In the genomic region with DNA sequence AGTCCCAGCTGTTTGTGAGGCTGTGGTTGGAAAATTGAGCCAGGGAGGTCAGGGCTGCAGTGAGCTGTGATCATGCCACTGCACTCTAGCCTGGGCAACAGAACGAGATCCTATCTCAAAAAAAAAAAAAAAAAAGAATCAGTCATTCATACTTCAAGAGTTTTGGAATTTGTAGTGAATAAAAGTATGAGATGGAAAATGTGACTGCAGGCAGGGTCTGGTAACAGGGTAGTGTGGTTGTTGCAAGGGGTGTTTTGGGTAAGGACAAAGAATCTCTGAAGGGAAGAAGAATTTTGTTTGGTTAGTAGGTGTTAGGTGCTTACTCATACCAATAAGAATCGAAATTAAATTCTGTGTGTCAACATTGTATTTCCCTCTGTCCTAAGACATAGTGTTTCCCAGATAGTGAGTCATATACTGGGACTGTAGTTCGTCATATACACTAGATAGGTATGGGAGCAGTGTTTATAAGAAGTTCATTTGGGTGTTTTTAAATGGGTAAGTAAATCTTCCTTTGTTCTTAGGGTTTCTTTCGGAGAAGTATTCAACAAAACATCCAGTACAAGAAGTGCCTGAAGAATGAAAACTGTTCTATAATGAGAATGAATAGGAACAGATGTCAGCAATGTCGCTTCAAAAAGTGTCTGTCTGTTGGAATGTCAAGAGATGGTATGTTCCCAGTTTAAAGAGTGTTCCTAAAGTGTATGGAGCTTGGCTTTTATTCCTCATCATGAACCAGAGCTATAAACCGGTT, we compare ENCODE assay signal across 9 cellular contexts. TPM values are rescaled to one million over a fixed set of nuclear protein-coding genes. Genes with fewer than 3 reads are reported as not detected.
DNase-seq lines count a peak whose midpoint lies in the region; ATAC-seq, FAIRE-seq and TF ChIP-seq lines count a peak whose summit lies in the region.
"Had no signal": no experiment of that assay in that cellular context is flagged by ENCODE, and none has a peak within 500 bp of the region (broad histone marks: within the 10 kb centered on the region; RNA-seq: fewer than 3 reads in every experiment).

No MANE protein-coding gene starts in this region.

- CTCF ChIA-PET in CD4-positive, alpha-beta T cell (lab: Charles Lee), result no interaction called here
- CTCF ChIA-PET in GM12878 (lab: Yijun Ruan, JAX), result interaction anchor here (0.6 to 2.0 kb wide), 2 partner anchors 10 to 68 kb away, joined by 4 to 5 read pairs; no protein-coding TSS in a partner anchor

- peak overlapping the region; percentile 38 for H3K27ac Mint-ChIP-seq in CD4-positive, alpha-beta T cell

- no peak overlapping the region for H3K4me2 ChIP-seq in GM12878 (ENCODE audit: control insufficient read depth, insufficient read depth)
- H3K4me2 ChIP-seq: KMS-11 had no signal

- ATAC-seq in CD4-positive, alpha-beta T cell (ENCODE audit: poor library complexity), result no peak
- peak; percentile 60 for ATAC-seq in HG03442 (IDR thresholded peaks at IDR 0.05; ENCODE audit: unreplicated experiment)
- peak; percentile 66 for ATAC-seq in GM12878
- ATAC-seq in HG03159 (IDR thresholded peaks at IDR 0.05; ENCODE audit: unreplicated experiment), result no peak
- ATAC-seq in HG03097 (IDR thresholded peaks at IDR 0.05; ENCODE audit: low FRiP score, unreplicated experiment), result no peak

- H3K4me3 ChIP-seq in GM12878, result no peak overlapping the region
- H3K4me3 ChIP-seq in mesodermal cell (ENCODE audit: extremely low read depth, insufficient read depth, low read length, poor library complexity, severe bottlenecking), result no peak overlapping the region

- H2AFZ ChIP-seq in GM12878 (ENCODE audit: control insufficient read depth, low read depth, low read length), result no peak overlapping the region

- in situ Hi-C loops in GM12878 (cut with MboI), result no loop called here

- peak overlapping the region; percentile 11 for H3K4me3 Mint-ChIP-seq in CD4-positive, alpha-beta T cell

- H3K4me1 Mint-ChIP-seq in CD4-positive, alpha-beta T cell (ENCODE audit: low read depth), result peaks cover 55% of the 10 kb centered on the region

- H3K9me3 ChIP-seq in CD4-positive, alpha-beta T cell (ENCODE audit: control insufficient read depth, low read length), result no peaks in the 10 kb centered on the region
- no peaks in the 10 kb centered on the region for H3K9me3 ChIP-seq in GM12878 (replicated peaks; ENCODE audit: control insufficient read depth, insufficient read depth, low read length)
- H3K9me3 ChIP-seq in mesodermal cell (ENCODE audit: control insufficient read depth, low read length), result no peaks in the 10 kb centered on the region

- no peaks in the 10 kb centered on the region for H3K79me2 ChIP-seq in GM12878 (ENCODE audit: control insufficient read depth, insufficient read depth, low read length)

- no peak overlapping the region for H3K27ac ChIP-seq in CD4-positive, alpha-beta T cell (ENCODE audit: low read depth, low read length)
- H3K27ac ChIP-seq in GM12878 (ENCODE audit: control insufficient read depth, insufficient read depth), result no peak overlapping the region
- H3K27ac ChIP-seq in mesodermal cell (ENCODE audit: low read depth, low read length, severe bottlenecking), result peak overlapping the region; percentile 71
- H3K27ac ChIP-seq: KMS-11 had no signal

- 85% methylated on average over 6 of the region's 6 CpGs for WGBS in GM12878 (ENCODE audit: insufficient coverage, insufficient replicate concordance, low lambda C conversion rate, missing lambda C conversion rate)
- 74 to 87% methylated on average over 2 to 4 of the region's 6 CpGs for WGBS in mesodermal cell (ENCODE audit: insufficient coverage in 2 of 2), 2 experiments

- H3K27me3 ChIP-seq in CD4-positive, alpha-beta T cell (ENCODE audit: control insufficient read depth, insufficient read depth, low read length), result no peaks in the 10 kb centered on the region
- H3K27me3 ChIP-seq in GM12878 (replicated peaks in 1 of 2; ENCODE audit: control insufficient read depth in 2 of 2, insufficient read depth in 2 of 2, low read length in 1 of 2), result no peaks in the 10 kb centered on the region

- TF ChIP-seq CTCF in CD4-positive, alpha-beta T cell (IDR thresholded peaks at IDR 0.05), result no peak
- no peak for TF ChIP-seq CTCF in GM12878 (IDR thresholded peaks at IDR 0.05 in 2 of 3, conservative IDR thresholded peaks at IDR 0.05 in 1 of 3; ENCODE audit: control insufficient read depth in 2 of 3, extremely low read depth in 1 of 3, insufficient read depth in 1 of 3, low read depth in 3 of 3, low read length in 3 of 3)

- RAD21 ChIA-PET in GM12878 (lab: Charles Lee; ENCODE audit: unreplicated experiment), result interaction anchor here (0.7 to 1.3 kb wide), 2 partner anchors 71 to 168 kb away, joined by 3 read pairs; no protein-coding TSS in a partner anchor

- H3K9me3 Mint-ChIP-seq in CD4-positive, alpha-beta T cell, result no peaks in the 10 kb centered on the region

- intact Hi-C loops in CD4-positive, alpha-beta T cell (cut with DNase I, micrococcal nuclease), result no loop called here
- intact Hi-C loops in GM12878 (cut with micrococcal nuclease; ENCODE audit: unreplicated experiment), result no loop called here

- no peak for FAIRE-seq in GM12878 (lab: Jason Lieb, UNC)

- no TSS peak for BruUV-seq in GM12878 (replicated peaks; lab: Mats Ljungman, UMichigan)

- H3K36me3 ChIP-seq in GM12878 (ENCODE audit: control insufficient read depth in 2 of 2, insufficient read depth in 2 of 2, low read length in 1 of 2) (peaks cover 0 to 5% of the 10 kb centered on the region in 2 experiments; a peak in 1 of 4 replicates), mesodermal cell (ENCODE audit: control insufficient read depth, insufficient read depth, low read length) (peaks cover 41% of the 10 kb centered on the region)

- POLR2A ChIA-PET in CD4-positive, alpha-beta T cell (lab: Charles Lee), result interaction anchor here (1.1 kb wide), 1 partner anchor 10 kb away, joined by 3 read pairs; no protein-coding TSS in a partner anchor
- POLR2A ChIA-PET in GM12878 (lab: Charles Lee), result interaction anchor here (1.2 kb wide), 1 partner anchor 13 kb away, joined by 9 read pairs; no protein-coding TSS in a partner anchor

- peaks cover 92% of the 10 kb centered on the region for H3K36me3 Mint-ChIP-seq in CD4-positive, alpha-beta T cell (ENCODE audit: low read depth)

- H3K27me3 Mint-ChIP-seq in CD4-positive, alpha-beta T cell, result no peaks in the 10 kb centered on the region

- no peak for TF ChIP-seq POLR2A in GM12878 (IDR thresholded peaks at IDR 0.05; ENCODE audit: low read depth, low read length)

- no peak for TF ChIP-seq RAD21 in GM12878 (IDR thresholded peaks at IDR 0.05; ENCODE audit: insufficient read depth, low read depth, low read length)

- no peaks in the 10 kb centered on the region for H4K20me1 ChIP-seq in GM12878 (ENCODE audit: control insufficient read depth, insufficient read depth)

- no peak for TF ChIP-seq EP300 in GM12878 (IDR thresholded peaks at IDR 0.05; ENCODE audit: borderline replicate concordance in 1 of 2, control insufficient read depth in 1 of 2, low read depth in 2 of 2, low read length in 2 of 2)

- no peaks in the 10 kb centered on the region for H3K4me1 ChIP-seq in GM12878 (ENCODE audit: control insufficient read depth, insufficient read depth, low read length)
- H3K4me1 ChIP-seq in mesodermal cell (ENCODE audit: control insufficient read depth, insufficient read depth, low read length, poor library complexity, severe bottlenecking), result no peaks in the 10 kb centered on the region

- H3K9ac ChIP-seq in GM12878 (ENCODE audit: control insufficient read depth, insufficient read depth, low read length), result no peak overlapping the region
- H3K9ac ChIP-seq: KMS-11 had no signal

- SMC1A ChIA-PET in GM12878 (lab: Charles Lee; ENCODE audit: uncharacterized antibody, unreplicated experiment), result interaction anchor here (2.4 kb wide), 1 partner anchor 9 kb away, joined by 17 read pairs; no protein-coding TSS in a partner anchor

- no peak for DNase-seq in CD4-positive, alpha-beta T cell
- no peak for DNase-seq in GM12878 (ENCODE audit: low read depth, low spot score)
- DNase-seq in retina, result no peak
- DNase-seq in UCSD-AML1 (lab: John Stamatoyannopoulos, UW; ENCODE audit: unreplicated experiment), result no peak

RNA-seq across cellular contexts. Expression of gene NR1D2, which starts 14.2 kb away (rescaled TPM):
- 100 to 1,000 TPM; 111 to 113 TPM for total RNA-seq in CD4-positive, alpha-beta T cell
- total RNA-seq in GM12878 (2013; cell fraction: nucleolus; rRNA removed), result 12.0 and 12.2 TPM in 2 replicates
- 2.3 and 2.5 TPM in 2 replicates for total RNA-seq in GM12878 (2014; rRNA removed)
- 3.7 TPM in 2 replicates for total RNA-seq in GM12878 (2014; rRNA removed; fragmentation: Illumina TruSeq; extraction: Trizol)
- 4.5 and 5.3 TPM in 2 replicates for total RNA-seq in GM12878 (2021)
- 2.7 TPM for polyA plus RNA-seq in GM12878 (2011; ENCODE audit: low read depth)
- 3.9 and 5.4 TPM in 2 replicates for polyA plus RNA-seq in GM12878 (2011; rRNA removed)
- polyA plus RNA-seq in GM12878 (2011; cell fraction: cytosol; rRNA removed), result 2.1 TPM in 2 replicates
- polyA plus RNA-seq in GM12878 (2011; cell fraction: nucleus; rRNA removed), result 2.0 TPM in 2 replicates
- polyA plus RNA-seq in GM12878 (2012), result 4.1 and 5.1 TPM in 2 replicates
- 3.5 and 5.4 TPM in 2 replicates for polyA plus RNA-seq in GM12878 (2014; fragmentation: Illumina TruSeq; extraction: Trizol)
- polyA plus RNA-seq in GM12878 (2014; fragmentation: Nextera tagmentation; extraction: Ambion mirVana), result 1 to 10 TPM in 1 of 2 experiments, under 1 TPM in 1; 0.98 to 1.5 TPM
- polyA plus RNA-seq in GM12878 (2014; rRNA removed), result 1.5 TPM in 2 replicates
- 1 to 10 TPM in 1 of 2 experiments, under 1 TPM in 1; 0.67 to 2.7 TPM for polyA plus RNA-seq in GM12878 (2016; fragmentation: Nextera tagmentation; extraction: Ambion mirVana)
- 4.6 and 15.4 TPM in 2 replicates for polyA minus RNA-seq in GM12878 (2011; rRNA and poly(A)+ RNA removed)
- polyA minus RNA-seq in GM12878 (2011; cell fraction: cytosol; rRNA and poly(A)+ RNA removed), result 3.3 and 6.5 TPM in 2 replicates
- 2.2 and 2.6 TPM in 2 replicates for polyA minus RNA-seq in GM12878 (2011; cell fraction: nucleus; rRNA and poly(A)+ RNA removed)
- 33.4 TPM for polyA plus RNA-seq in mesodermal cell (2013, experiment 1 of 2)
- polyA plus RNA-seq in mesodermal cell (2013, experiment 2 of 2), result 36.2 TPM

RNA-seq across cellular contexts. Expression of gene RPL15, which starts 42.4 kb away (rescaled TPM):
- total RNA-seq in CD4-positive, alpha-beta T cell, result 1,000 to 10,000 TPM; 2,331 to 2,343 TPM
- total RNA-seq in GM12878 (2013; cell fraction: nucleolus; rRNA removed), result 393 and 399 TPM in 2 replicates
- total RNA-seq in GM12878 (2014; rRNA removed) (3,114 and 3,350 TPM in 2 replicates), GM12878 (2014; rRNA removed; fragmentation: Illumina TruSeq; extraction: Trizol) (3,391 and 3,433 TPM in 2 replicates), GM12878 (2021) (2,942 and 3,030 TPM in 2 replicates)
- 8,530 TPM for polyA plus RNA-seq in GM12878 (2011; ENCODE audit: low read depth)
- polyA plus RNA-seq in GM12878 (2011; rRNA removed) (3,424 and 4,734 TPM in 2 replicates), GM12878 (2014; fragmentation: Illumina TruSeq; extraction: Trizol) (2,502 and 4,642 TPM in 2 replicates), GM12878 (2014; fragmentation: Nextera tagmentation; extraction: Ambion mirVana) (over 10,000 TPM in 1 of 2 experiments, 1,000 to 10,000 TPM in 1; 6,967 to 10,761 TPM), GM12878 (2014; rRNA removed) (5,703 and 6,539 TPM in 2 replicates), GM12878 (2016; fragmentation: Nextera tagmentation; extraction: Ambion mirVana) (1,000 to 10,000 TPM; 2,885 to 2,955 TPM)
- polyA plus RNA-seq in GM12878 (2011; cell fraction: cytosol; rRNA removed), result 6,238 and 7,908 TPM in 2 replicates
- polyA plus RNA-seq in GM12878 (2011; cell fraction: nucleus; rRNA removed), result 1,866 and 2,228 TPM in 2 replicates
- polyA plus RNA-seq in GM12878 (2012), result 4,230 and 5,312 TPM in 2 replicates
- 1,568 and 2,412 TPM in 2 replicates for polyA minus RNA-seq in GM12878 (2011; rRNA and poly(A)+ RNA removed)
- 797 and 891 TPM in 2 replicates for polyA minus RNA-seq in GM12878 (2011; cell fraction: cytosol; rRNA and poly(A)+ RNA removed)
- polyA minus RNA-seq in GM12878 (2011; cell fraction: nucleus; rRNA and poly(A)+ RNA removed), result 234 and 300 TPM in 2 replicates
- 3,796 TPM for polyA plus RNA-seq in mesodermal cell (2013, experiment 1 of 2)
- polyA plus RNA-seq in mesodermal cell (2013, experiment 2 of 2), result 3,333 TPM

RNA-seq across cellular contexts. Expression of gene NKIRAS1, which starts 42.5 kb away (rescaled TPM):
- 1 to 10 TPM; 3.2 to 3.8 TPM for total RNA-seq in CD4-positive, alpha-beta T cell
- 9.3 and 10.1 TPM in 2 replicates for total RNA-seq in GM12878 (2013; cell fraction: nucleolus; rRNA removed)
- total RNA-seq in GM12878 (2014; rRNA removed), result 11.4 and 11.5 TPM in 2 replicates
- 13.8 and 14.2 TPM in 2 replicates for total RNA-seq in GM12878 (2014; rRNA removed; fragmentation: Illumina TruSeq; extraction: Trizol)
- total RNA-seq in GM12878 (2021), result 7.1 and 7.2 TPM in 2 replicates
- 5.1 TPM for polyA plus RNA-seq in GM12878 (2011; ENCODE audit: low read depth)
- 7.9 and 12.9 TPM in 2 replicates for polyA plus RNA-seq in GM12878 (2011; rRNA removed)
- 3.0 and 3.6 TPM in 2 replicates for polyA plus RNA-seq in GM12878 (2011; cell fraction: cytosol; rRNA removed)
- 2.7 and 4.1 TPM in 2 replicates for polyA plus RNA-seq in GM12878 (2011; cell fraction: nucleus; rRNA removed)
- polyA plus RNA-seq in GM12878 (2012), result 7.6 and 10.4 TPM in 2 replicates
- 12.4 and 14.1 TPM in 2 replicates for polyA plus RNA-seq in GM12878 (2014; fragmentation: Illumina TruSeq; extraction: Trizol)
- 10 to 100 TPM in 1 of 2 experiments, 1 to 10 TPM in 1; 8.9 to 10.2 TPM for polyA plus RNA-seq in GM12878 (2014; fragmentation: Nextera tagmentation; extraction: Ambion mirVana)
- 6.9 and 9.1 TPM in 2 replicates for polyA plus RNA-seq in GM12878 (2014; rRNA removed)
- polyA plus RNA-seq in GM12878 (2016; fragmentation: Nextera tagmentation; extraction: Ambion mirVana), result 10 to 100 TPM; 13.6 to 17.9 TPM
- 3.2 and 3.6 TPM in 2 replicates for polyA minus RNA-seq in GM12878 (2011; rRNA and poly(A)+ RNA removed)
- polyA minus RNA-seq in GM12878 (2011; cell fraction: cytosol; rRNA and poly(A)+ RNA removed), result 2.3 and 3.5 TPM in 2 replicates
- 3.3 and 4.6 TPM in 2 replicates for polyA minus RNA-seq in GM12878 (2011; cell fraction: nucleus; rRNA and poly(A)+ RNA removed)
- polyA plus RNA-seq in mesodermal cell (2013, experiment 1 of 2), result 8.6 TPM
- 9.7 TPM for polyA plus RNA-seq in mesodermal cell (2013, experiment 2 of 2)

Comparison
In these comparisons a context has a peak if more than half of its experiments do, and no peak if none do; other contexts are left out.
1. ATAC-seq: peak in HG03442 (single experiment) and GM12878 (single experiment); none in CD4-positive, alpha-beta T cell (single experiment), HG03159 (single experiment) and HG03097 (single experiment).
2. RNA of gene NR1D2, which starts 14.2 kb away (total RNA-seq): 111 to 113 TPM in CD4-positive, alpha-beta T cell; 2.3 to 12.2 TPM in GM12878; every median in the first group is over 4 times any median in the second.